Comparison of ENCODE assay signal across 27 cellular contexts in genomic region chr1:203049576-203050180, GRCh38. TPM values are rescaled to one million over a fixed set of nuclear protein-coding genes. Genes with fewer than 3 reads are reported as not detected.
"Had no signal": no experiment of that assay in that cellular context is flagged by ENCODE, and none has a peak within 500 bp of the region (broad histone marks: within the 10 kb centered on the region; RNA-seq: fewer than 3 reads in every experiment).

No MANE protein-coding gene starts in this region.

- FAIRE-seq: astrocyte, RCC 7860 had no signal

- H3K9me3 Mint-ChIP-seq: activated naive CD4-positive, alpha-beta T cell treated with anti-CD3 and anti-CD28 coated beads, Interleukin-2, amount 50 U/mL, for 72 hours; activated T-cell treated with anti-CD3 and anti-CD28 coated beads, Interleukin-2, amount 50 U/mL, for 24 hours; activated T-helper 1 cell treated with anti-CD3 and anti-CD28 coated beads, Interleukin-12 subunit alpha, Interleukin-12 subunit beta, Interleukin-2, Interleukin-4 antibody, amounts not matched to agents 30 ng/mL and 10 ng/mL and 1 ng/mL, durations not matched to agents 14 hours and 24 hours and 36 hours; brain; WTC11 had no signal

- ATAC-seq: activated CD8-positive, alpha-beta memory T cell treated with anti-CD3 and anti-CD28 coated beads, Interleukin-2, amount 10 ng/mL, durations not matched to agents 7 days and 5 days; activated naive CD4-positive, alpha-beta T cell treated with anti-CD3 and anti-CD28 coated beads, Interleukin-2, amount 50 U/mL, for 72 hours; PC-3; T-helper 17 cell had no signal

- H3K27ac Mint-ChIP-seq: activated CD8-positive, alpha-beta memory T cell treated with anti-CD3 and anti-CD28 coated beads, Interleukin-2, amount 10 ng/mL, durations not matched to agents 7 days and 5 days; activated naive CD4-positive, alpha-beta T cell treated with anti-CD3 and anti-CD28 coated beads, Interleukin-2, amount 50 U/mL, for 72 hours; activated T-cell treated with anti-CD3 and anti-CD28 coated beads, Interleukin-2, amount 50 U/mL, for 24 hours; activated T-helper 1 cell treated with anti-CD3 and anti-CD28 coated beads, Interleukin-12 subunit alpha, Interleukin-12 subunit beta, Interleukin-2, Interleukin-4 antibody, amounts not matched to agents 30 ng/mL and 10 ng/mL and 1 ng/mL, durations not matched to agents 14 hours and 24 hours and 36 hours; T-helper 17 cell; WTC11 had no signal

- H3K36me3 Mint-ChIP-seq: activated CD8-positive, alpha-beta memory T cell treated with anti-CD3 and anti-CD28 coated beads, Interleukin-2, amount 10 ng/mL, durations not matched to agents 7 days and 5 days had no signal

- DNase-seq: activated CD4-positive, alpha-beta T cell treated with anti-CD3 and anti-CD28 coated beads for 48 hours; activated CD4-positive, alpha-beta T cell treated with anti-CD3 and anti-CD28 coated beads, Interleukin-2, amount 50 U/mL, for 48 hours; activated CD4-positive, CD25-positive, alpha-beta regulatory T cell treated with anti-CD3 and anti-CD28 coated beads, Interleukin-2, amount 50 U/mL, for 72 hours; activated CD8-positive, alpha-beta memory T cell treated with anti-CD3 and anti-CD28 coated beads, Interleukin-2, amount 10 ng/mL, durations not matched to agents 7 days and 5 days; activated effector memory CD4-positive, alpha-beta T cell treated with Interleukin-2 at 50 U/mL for 16 hours; activated naive CD4-positive, alpha-beta T cell; activated T-cell treated with anti-CD3 and anti-CD28 coated beads, Interleukin-2, amount 50 U/mL, for 24 hours; amygdala; MM.1S; NCI-H1105; NCI-H1436; NCI-H2029 treated with DMSO at 0.1 percent for 48 hours; NCI-H345; NCI-H510A; NCI-H526 treated with DMSO at 0.1 percent for 48 hours; NCI-H82; PC-3; SHP77; T-helper 17 cell; T-helper 9 cell had no signal

- H3K4me3 Mint-ChIP-seq: activated CD8-positive, alpha-beta memory T cell treated with anti-CD3 and anti-CD28 coated beads, Interleukin-2, amount 10 ng/mL, durations not matched to agents 7 days and 5 days; activated T-cell treated with anti-CD3 and anti-CD28 coated beads, Interleukin-2, amount 50 U/mL, for 24 hours; activated T-helper 1 cell treated with anti-CD3 and anti-CD28 coated beads, Interleukin-12 subunit alpha, Interleukin-12 subunit beta, Interleukin-2, Interleukin-4 antibody, amounts not matched to agents 30 ng/mL and 10 ng/mL and 1 ng/mL, durations not matched to agents 14 hours and 24 hours and 36 hours; brain; T-helper 17 cell; WTC11 had no signal

RNA-seq across cellular contexts. Expression of gene MYOG, which starts 36.1 kb away (rescaled TPM):
- total RNA-seq: activated CD8-positive, alpha-beta memory T cell treated with anti-CD3 and anti-CD28 coated beads, Interleukin-2, amount 10 ng/mL, durations not matched to agents 7 days and 5 days; activated naive CD4-positive, alpha-beta T cell treated with anti-CD3 and anti-CD28 coated beads, Interleukin-2, amount 50 U/mL, for 72 hours; activated T-helper 1 cell treated with anti-CD3 and anti-CD28 coated beads, Interleukin-12 subunit alpha, Interleukin-12 subunit beta, Interleukin-2, Interleukin-4 antibody, amounts not matched to agents 30 ng/mL and 10 ng/mL and 1 ng/mL, durations not matched to agents 14 hours and 24 hours and 36 hours; astrocyte; PC-3; SK-MEL-5; T-helper 17 cell; WTC11 had no signal
